Comparison of ENCODE assay signal across 24 cellular contexts in genomic region chr19:15357906-15358305, GRCh38. TPM values are rescaled to one million over a fixed set of nuclear protein-coding genes. Genes with fewer than 3 reads are reported as not detected.
DNase-seq lines count a peak whose midpoint lies in the region; ATAC-seq and TF ChIP-seq lines count a peak whose summit lies in the region.
"Had no signal": no experiment of that assay in that cellular context is flagged by ENCODE, and none has a peak within 500 bp of the region (broad histone marks: within the 10 kb centered on the region; RNA-seq: fewer than 3 reads in every experiment).

No MANE protein-coding gene starts in this region.

- no peaks in the 10 kb centered on the region for H3K27me3 Mint-ChIP-seq in activated naive CD4-positive, alpha-beta T cell treated with anti-CD3 and anti-CD28 coated beads for 36 hours (ENCODE audit: low read depth)
- no peaks in the 10 kb centered on the region for H3K27me3 Mint-ChIP-seq in CD8-positive, alpha-beta T cell (ENCODE audit: low read depth)
- H3K27me3 Mint-ChIP-seq: CD4-positive, CD25-positive, alpha-beta regulatory T cell had no signal

- intact Hi-C loops in activated naive CD4-positive, alpha-beta T cell treated with anti-CD3 and anti-CD28 coated beads for 36 hours (cut with micrococcal nuclease): no loop called here
- intact Hi-C loops in right lobe of liver (cut with DNase I): no loop called here
- intact Hi-C loops in CD8-positive, alpha-beta T cell (cut with DNase I, micrococcal nuclease): no loop called here

- H3K4me1 Mint-ChIP-seq in activated naive CD4-positive, alpha-beta T cell treated with anti-CD3 and anti-CD28 coated beads for 36 hours (ENCODE audit: low read depth): no peaks in the 10 kb centered on the region
- no peaks in the 10 kb centered on the region for H3K4me1 Mint-ChIP-seq in CD8-positive, alpha-beta T cell (ENCODE audit: low read depth)

- H3K27me3 ChIP-seq in right lobe of liver: no peaks in the 10 kb centered on the region
- no peaks in the 10 kb centered on the region for H3K27me3 ChIP-seq in CD8-positive, alpha-beta T cell (ENCODE audit: insufficient read depth, low read length)
- H3K27me3 ChIP-seq: BE2C, SJCRH30 had no signal

- peaks cover 0 to 42% (median 17%) of the 10 kb centered on the region in 4 donors for H3K4me1 ChIP-seq in right lobe of liver
- no peaks in the 10 kb centered on the region for H3K4me1 ChIP-seq in CD8-positive, alpha-beta T cell (ENCODE audit: insufficient read depth, low read length)
- H3K4me1 ChIP-seq: BE2C, Caco-2, HAP-1, SJCRH30 had no signal

- CTCF ChIA-PET in activated naive CD4-positive, alpha-beta T cell treated with anti-CD3 and anti-CD28 coated beads for 36 hours (lab: Charles Lee): interaction anchor here (0.9 kb wide), 1 partner anchor 62 kb away, joined by 3 read pairs; no protein-coding TSS in a partner anchor
- CTCF ChIA-PET in CD8-positive, alpha-beta T cell (lab: Charles Lee): interaction anchor here (0.7 kb wide), 2 partner anchors 9 to 21 kb away, joined by 3 read pairs; partner anchors contain the start of gene AKAP8

- 39% methylated on average over 4 of the region's 4 CpGs for WGBS in right lobe of liver (ENCODE audit: insufficient coverage, low coverage, low lambda C conversion rate, missing lambda C conversion rate)

- H3K27ac ChIP-seq in cingulate gyrus (ENCODE audit: low read depth, low read length) (peak overlapping the region; percentile 66), right lobe of liver (peak overlapping the region in 2 of 3 donors; percentile 60 to 67), temporal lobe (ENCODE audit: low read depth, low read length) (peak overlapping the region; percentile 33)
- no peak overlapping the region for H3K27ac ChIP-seq in CD8-positive, alpha-beta T cell (ENCODE audit: low read depth, low read length)
- H3K27ac ChIP-seq: GM23248, HL-60, SJCRH30 had no signal

- peak overlapping the region; percentile 24 for H3K27ac Mint-ChIP-seq in activated naive CD4-positive, alpha-beta T cell treated with anti-CD3 and anti-CD28 coated beads for 36 hours
- no peak overlapping the region for H3K27ac Mint-ChIP-seq in CD8-positive, alpha-beta T cell

- no peak overlapping the region for H3K4me3 Mint-ChIP-seq in activated naive CD4-positive, alpha-beta T cell treated with anti-CD3 and anti-CD28 coated beads for 36 hours
- H3K4me3 Mint-ChIP-seq in CD8-positive, alpha-beta T cell: no peak overlapping the region
- H3K4me3 Mint-ChIP-seq: CD4-positive, CD25-positive, alpha-beta regulatory T cell had no signal

- TF ChIP-seq POLR2A in right lobe of liver (IDR thresholded peaks at IDR 0.05): no peak

- TF ChIP-seq CTCF in right lobe of liver (IDR thresholded peaks at IDR 0.05): no peak
- no peak for TF ChIP-seq CTCF in CD8-positive, alpha-beta T cell (IDR thresholded peaks at IDR 0.05)

- no peaks in the 10 kb centered on the region for H3K9me3 Mint-ChIP-seq in activated naive CD4-positive, alpha-beta T cell treated with anti-CD3 and anti-CD28 coated beads for 36 hours
- no peaks in the 10 kb centered on the region for H3K9me3 Mint-ChIP-seq in CD8-positive, alpha-beta T cell
- H3K9me3 Mint-ChIP-seq: CD4-positive, CD25-positive, alpha-beta regulatory T cell had no signal

- POLR2A ChIA-PET in CD8-positive, alpha-beta T cell (lab: Charles Lee): no interaction called here

- peak; percentile 82 to 93 (median 90) for ATAC-seq in right lobe of liver
- ATAC-seq in CD8-positive, alpha-beta T cell: no peak

- H3K36me3 ChIP-seq in right lobe of liver: peaks cover 8 to 63% (median 19%) of the 10 kb centered on the region in 4 donors
- peaks cover 63% of the 10 kb centered on the region for H3K36me3 ChIP-seq in CD8-positive, alpha-beta T cell (ENCODE audit: insufficient read depth, low read length)

- no peak for DNase-seq in activated naive CD4-positive, alpha-beta T cell treated with anti-CD3 and anti-CD28 coated beads for 36 hours
- no peak for DNase-seq in activated naive CD4-positive, alpha-beta T cell treated with Interleukin-2 at 50 U/mL for 16 hours
- DNase-seq in right lobe of liver (peak in 2 of 3 donors; percentile 65 to 88), D341Med (ENCODE audit: low spot score) (no peak), MV-4-11 (lab: John Stamatoyannopoulos, UW) (no peak)
- no peak for DNase-seq in CD8-positive, alpha-beta T cell
- DNase-seq: BE2C; Caco-2; CD4-positive, CD25-positive, alpha-beta regulatory T cell; DND-41; GM23248; KBM-7; NCI-H1092 treated with DMSO at 0.1 percent for 48 hours; NCI-H146; NCI-H2029 treated with DMSO at 0.1 percent for 48 hours; NCI-H226; NCI-H510A treated with DMSO at 0.1 percent for 48 hours; NCI-H774; NK-92 treated with Interleukin-12 subunit alpha and Interleukin-12 subunit beta, amount 100 ng/mL, for 24 hours; SJCRH30 had no signal

- no peaks in the 10 kb centered on the region for H3K9me3 ChIP-seq in right lobe of liver
- H3K9me3 ChIP-seq in CD8-positive, alpha-beta T cell (ENCODE audit: low read length): no peaks in the 10 kb centered on the region
- H3K9me3 ChIP-seq: BE2C, Caco-2, HAP-1, SJCRH30 had no signal

- H3K36me3 Mint-ChIP-seq in activated naive CD4-positive, alpha-beta T cell treated with anti-CD3 and anti-CD28 coated beads for 36 hours (ENCODE audit: low read depth): peaks cover 43% of the 10 kb centered on the region
- peaks cover 81% of the 10 kb centered on the region for H3K36me3 Mint-ChIP-seq in CD8-positive, alpha-beta T cell

- no peak overlapping the region for H3K4me3 ChIP-seq in right lobe of liver
- H3K4me3 ChIP-seq in CD8-positive, alpha-beta T cell (ENCODE audit: low read depth, low read length): no peak overlapping the region
- H3K4me3 ChIP-seq: GM23248, HAP-1, SJCRH30 had no signal

RNA-seq across cellular contexts. Expression of gene AKAP8, which starts 21.7 kb away (rescaled TPM):
- 10 to 100 TPM; 27.1 to 30.3 TPM for total RNA-seq in activated naive CD4-positive, alpha-beta T cell treated with anti-CD3 and anti-CD28 coated beads for 36 hours
- total RNA-seq in right lobe of liver (10 to 100 TPM in 5 of 6 experiments, 1 to 10 TPM in 1; 10.0 to 20.2 (median 13.3) TPM), temporal lobe (10.8 TPM)
- 100 to 1,000 TPM in 1 of 2 experiments, 10 to 100 TPM in 1; 97.4 to 109 TPM for total RNA-seq in CD8-positive, alpha-beta T cell

RNA-seq across cellular contexts. Expression of gene BRD4, which starts 25.6 kb away (rescaled TPM):
- 100 to 1,000 TPM; 109 to 111 TPM for total RNA-seq in activated naive CD4-positive, alpha-beta T cell treated with anti-CD3 and anti-CD28 coated beads for 36 hours
- total RNA-seq in right lobe of liver: 10 to 100 TPM; 20.0 to 52.6 (median 40.6) TPM
- 11.8 TPM for total RNA-seq in temporal lobe
- total RNA-seq in CD8-positive, alpha-beta T cell: 100 to 1,000 TPM; 123 to 128 TPM

Comparison
In these comparisons a context has a peak if more than half of its experiments do, and no peak if none do; other contexts are left out.
1. DNase-seq: peak in right lobe of liver (2 of 3); none in activated naive CD4-positive, alpha-beta T cell treated with anti-CD3 and anti-CD28 coated beads for 36 hours (single experiment), activated naive CD4-positive, alpha-beta T cell treated with Interleukin-2 at 50 U/mL for 16 hours (single experiment), D341Med (single experiment), CD8-positive, alpha-beta T cell (0 of 7) and MV-4-11 (single experiment).